Comparison of ENCODE assay signal across 20 cellular contexts in the genomic region with DNA sequence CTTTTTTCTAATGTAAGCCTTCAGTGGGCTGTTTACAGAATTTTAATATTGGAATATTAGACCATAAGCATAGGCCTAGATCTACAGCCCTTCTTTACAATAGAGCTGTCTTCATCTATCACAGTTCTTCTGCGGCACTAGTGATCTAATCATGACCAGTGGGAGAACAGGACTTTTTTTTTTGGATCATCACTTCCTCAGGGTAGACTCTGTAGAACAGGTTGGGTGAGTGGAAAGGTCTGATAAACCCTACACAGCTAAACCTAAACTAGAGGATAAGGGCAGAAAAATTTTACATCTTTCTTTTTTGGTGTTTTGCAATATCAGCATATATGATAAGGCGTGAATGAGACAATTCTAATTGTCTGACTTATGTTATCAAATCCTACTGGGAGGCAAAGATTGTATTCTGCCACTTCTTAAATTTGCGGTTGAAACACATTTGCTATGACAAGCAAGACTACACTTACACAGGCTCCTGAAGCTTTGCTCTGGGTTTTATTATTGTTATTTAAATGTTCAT. TPM values are rescaled to one million over a fixed set of nuclear protein-coding genes. Genes with fewer than 3 reads are reported as not detected.
DNase-seq lines count a peak whose midpoint lies in the region; ATAC-seq, FAIRE-seq and TF ChIP-seq lines count a peak whose summit lies in the region.
"Had no signal": no experiment of that assay in that cellular context is flagged by ENCODE, and none has a peak within 500 bp of the region (broad histone marks: within the 10 kb centered on the region; RNA-seq: fewer than 3 reads in every experiment).

No MANE protein-coding gene starts in this region.

- no peak for DNase-seq in activated CD4-positive, alpha-beta T cell treated with anti-CD3 and anti-CD28 coated beads, Interleukin-2, amount 10 ng/mL, durations not matched to agents 24 days and 14 days
- no peak for DNase-seq in activated CD4-positive, alpha-beta T cell treated with anti-CD3 and anti-CD28 coated beads, Interleukin-2, amount 50 U/mL, for 48 hours
- DNase-seq in OCI-M1 (lab: John Stamatoyannopoulos, UW) (peak; percentile 22), bronchial epithelial cell (ENCODE audit: low read depth) (peak; percentile 79), osteoblast (ENCODE audit: insufficient read length, low spot score, missing footprints) (no peak), left colon (no peak), nephron progenitor cell (no peak)
- DNase-seq: 8988T; activated B cell treated with CpG ODN at 0.5 μM for 24 hours; caudate nucleus; effector CD8-positive, alpha-beta T cell; hypothalamus; NCI-H82; posterior cingulate gyrus; spleen; stimulated activated naive B cell treated with anti-CD40 and anti-IgM and Interleukin-4, amounts not matched to agents 10 μg/mL and 1 μg/mL and 100 μg/mL, for 72 hours; upper lobe of right lung had no signal

- no peak for ATAC-seq in GM18502 (IDR thresholded peaks at IDR 0.05; ENCODE audit: poor library complexity, unreplicated experiment)
- no peak for ATAC-seq in left colon
- ATAC-seq: stimulated activated naive B cell treated with anti-CD40 and anti-IgM and Interleukin-4, amounts not matched to agents 10 μg/mL and 1 μg/mL and 100 μg/mL, for 72 hours; upper lobe of right lung had no signal

- H3K27me3 ChIP-seq in bronchial epithelial cell (ENCODE audit: control insufficient read depth, insufficient read depth, low read length), result no peaks in the 10 kb centered on the region
- H3K27me3 ChIP-seq in osteoblast (ENCODE audit: insufficient read depth, low read length), result no peaks in the 10 kb centered on the region
- H3K27me3 ChIP-seq: upper lobe of right lung had no signal

- no peaks in the 10 kb centered on the region for H3K9me3 Mint-ChIP-seq in activated CD4-positive, alpha-beta T cell treated with anti-CD3 and anti-CD28 coated beads, Interleukin-2, amount 10 ng/mL, durations not matched to agents 24 days and 14 days
- no peaks in the 10 kb centered on the region for H3K9me3 Mint-ChIP-seq in nephron progenitor cell
- H3K9me3 Mint-ChIP-seq: activated B cell treated with CpG ODN at 0.5 μM for 24 hours; stimulated activated naive B cell treated with anti-CD40 and anti-IgM and Interleukin-4, amounts not matched to agents 10 μg/mL and 1 μg/mL and 100 μg/mL, for 72 hours had no signal

- H3K4me2 ChIP-seq in osteoblast (ENCODE audit: insufficient read depth, low read length), result no peak overlapping the region

- no peak for FAIRE-seq in bronchial epithelial cell (lab: Jason Lieb, UNC)

- peaks cover 3% of the 10 kb centered on the region for H3K79me2 ChIP-seq in osteoblast (ENCODE audit: insufficient read depth, low read length)

- H4K20me1 ChIP-seq in osteoblast (ENCODE audit: insufficient read depth, low read length), result no peaks in the 10 kb centered on the region

- peak overlapping the region; percentile 85 for H3K27ac Mint-ChIP-seq in activated CD4-positive, alpha-beta T cell treated with anti-CD3 and anti-CD28 coated beads, Interleukin-2, amount 10 ng/mL, durations not matched to agents 24 days and 14 days
- H3K27ac Mint-ChIP-seq in nephron progenitor cell, result no peak overlapping the region
- H3K27ac Mint-ChIP-seq: activated B cell treated with CpG ODN at 0.5 μM for 24 hours; stimulated activated naive B cell treated with anti-CD40 and anti-IgM and Interleukin-4, amounts not matched to agents 10 μg/mL and 1 μg/mL and 100 μg/mL, for 72 hours had no signal

- H3K27me3 Mint-ChIP-seq in activated CD4-positive, alpha-beta T cell treated with anti-CD3 and anti-CD28 coated beads, Interleukin-2, amount 10 ng/mL, durations not matched to agents 24 days and 14 days, result peaks cover 11% of the 10 kb centered on the region
- H3K27me3 Mint-ChIP-seq in nephron progenitor cell (ENCODE audit: low read depth, poor library complexity), result no peaks in the 10 kb centered on the region

- H3K4me1 ChIP-seq in osteoblast (ENCODE audit: insufficient read depth, low read length), result peaks cover 44% of the 10 kb centered on the region

- no peak overlapping the region for H2AFZ ChIP-seq in osteoblast (ENCODE audit: low read length)

- intact Hi-C loops in activated CD4-positive, alpha-beta T cell treated with anti-CD3 and anti-CD28 coated beads, Interleukin-2, amount 10 ng/mL, durations not matched to agents 24 days and 14 days (cut with micrococcal nuclease), result no loop called here
- intact Hi-C loops in left colon (cut with DNase I, micrococcal nuclease), result loop anchor here in 1 of 2 donors (10.0 kb wide), 1 partner anchor 95 kb away; no protein-coding TSS in a partner anchor

- TF ChIP-seq CTCF in bronchial epithelial cell (IDR thresholded peaks at IDR 0.05; ENCODE audit: insufficient read depth, low read length, severe bottlenecking) (no peak), osteoblast (IDR thresholded peaks at IDR 0.05; ENCODE audit: extremely low read depth, low read depth, low read length) (no peak), nephron progenitor cell (IDR thresholded peaks at IDR 0.05) (no peak)

- H3K4me3 Mint-ChIP-seq in activated CD4-positive, alpha-beta T cell treated with anti-CD3 and anti-CD28 coated beads, Interleukin-2, amount 10 ng/mL, durations not matched to agents 24 days and 14 days, result peak overlapping the region; percentile 81
- no peak overlapping the region for H3K4me3 Mint-ChIP-seq in nephron progenitor cell
- H3K4me3 Mint-ChIP-seq: activated B cell treated with CpG ODN at 0.5 μM for 24 hours; stimulated activated naive B cell treated with anti-CD40 and anti-IgM and Interleukin-4, amounts not matched to agents 10 μg/mL and 1 μg/mL and 100 μg/mL, for 72 hours had no signal

- peaks cover 38% of the 10 kb centered on the region for H3K4me1 Mint-ChIP-seq in activated CD4-positive, alpha-beta T cell treated with anti-CD3 and anti-CD28 coated beads, Interleukin-2, amount 10 ng/mL, durations not matched to agents 24 days and 14 days
- peaks cover 2% of the 10 kb centered on the region for H3K4me1 Mint-ChIP-seq in nephron progenitor cell

- H3K27ac ChIP-seq in osteoblast (ENCODE audit: low read depth, low read length), result peak overlapping the region; percentile 53
- H3K27ac ChIP-seq: C4-2B, RWPE1, upper lobe of right lung had no signal

- H3K4me3 ChIP-seq in bronchial epithelial cell (ENCODE audit: low read depth, low read length), result no peak overlapping the region
- H3K4me3 ChIP-seq in osteoblast (ENCODE audit: insufficient read depth, low read length), result no peak overlapping the region
- H3K4me3 ChIP-seq: upper lobe of right lung had no signal

- H3K36me3 Mint-ChIP-seq in activated CD4-positive, alpha-beta T cell treated with anti-CD3 and anti-CD28 coated beads, Interleukin-2, amount 10 ng/mL, durations not matched to agents 24 days and 14 days (ENCODE audit: low read depth), result peaks cover 6% of the 10 kb centered on the region
- peaks cover 5% of the 10 kb centered on the region for H3K36me3 Mint-ChIP-seq in nephron progenitor cell (ENCODE audit: low read depth)
- H3K36me3 Mint-ChIP-seq: stimulated activated naive B cell treated with anti-CD40 and anti-IgM and Interleukin-4, amounts not matched to agents 10 μg/mL and 1 μg/mL and 100 μg/mL, for 72 hours had no signal

- H3K36me3 ChIP-seq in bronchial epithelial cell (ENCODE audit: control insufficient read depth, insufficient read depth, low read length), result peaks cover 7% of the 10 kb centered on the region
- peaks cover 35% of the 10 kb centered on the region for H3K36me3 ChIP-seq in osteoblast (ENCODE audit: insufficient read depth, low read length)

- no peaks in the 10 kb centered on the region for H3K9me3 ChIP-seq in osteoblast (ENCODE audit: low read depth, low read length)
- H3K9me3 ChIP-seq: spleen, upper lobe of right lung had no signal

RNA-seq across cellular contexts. Expression of a gene that starts 52.2 kb away (rescaled TPM):
- total RNA-seq in activated CD4-positive, alpha-beta T cell treated with anti-CD3 and anti-CD28 coated beads, Interleukin-2, amount 10 ng/mL, durations not matched to agents 24 days and 14 days, result 22.2 TPM in 2 replicates
- total RNA-seq in bronchial epithelial cell (41.1 and 49.0 TPM in 2 replicates), osteoblast (41.8 and 49.6 TPM in 2 replicates), left colon (10 to 100 TPM; 25.1 to 37.2 TPM)

Comparison
In these comparisons a context has a peak if more than half of its experiments do, and no peak if none do; other contexts are left out.
1. DNase-seq: peak in OCI-M1 (single experiment) and bronchial epithelial cell (single experiment); none in activated CD4-positive, alpha-beta T cell treated with anti-CD3 and anti-CD28 coated beads, Interleukin-2, amount 10 ng/mL, durations not matched to agents 24 days and 14 days (single experiment), activated CD4-positive, alpha-beta T cell treated with anti-CD3 and anti-CD28 coated beads, Interleukin-2, amount 50 U/mL, for 48 hours (0 of 2), osteoblast (single experiment), left colon (0 of 2) and nephron progenitor cell (single experiment).